1 cellular context compared by ENCODE assay signal in the genomic region with DNA sequence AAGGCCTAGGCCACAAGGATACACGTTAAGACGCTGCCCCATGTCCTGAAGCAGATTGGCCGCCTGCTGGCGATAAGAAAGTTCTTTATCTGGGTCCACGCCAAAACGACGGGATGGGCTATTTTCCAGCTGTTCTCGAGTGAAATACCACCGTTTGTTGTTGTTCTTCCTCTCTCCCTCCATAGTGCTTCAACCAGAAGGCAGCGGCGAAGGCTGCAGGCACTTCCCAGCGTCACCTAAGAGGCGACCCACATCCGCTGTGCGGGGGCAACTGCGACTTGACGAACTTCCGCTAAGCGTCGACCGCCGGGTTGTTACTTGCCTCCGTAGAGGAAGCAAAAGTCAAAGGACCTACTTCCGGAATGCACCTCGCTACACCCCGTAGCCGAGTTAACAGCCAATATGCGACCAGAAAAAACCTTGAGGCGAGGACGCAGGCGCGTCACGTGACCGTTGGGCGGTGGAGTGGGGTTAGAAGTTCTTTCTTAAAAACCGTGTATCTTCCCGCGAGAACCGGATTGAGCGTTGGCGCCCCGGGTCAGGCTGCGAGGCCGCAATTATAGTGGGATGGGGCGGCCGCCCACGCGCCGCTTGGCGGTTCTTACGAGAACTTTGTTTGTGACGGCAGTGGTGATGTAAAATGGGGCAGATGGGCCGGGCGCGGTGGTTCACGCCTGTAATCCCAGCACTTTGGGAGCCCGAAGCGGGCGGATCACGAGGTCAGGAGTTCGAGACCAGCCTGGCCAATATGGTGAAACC.
A peak's percentile ranks its signal among the peaks of the same experiment; 100 is the strongest.
TF ChIP-seq lines count a peak whose summit lies in the region.

A gene (minus strand): TSS at position 215 of the 759 bp plus-strand sequence. CDS start 32 bp downstream, at position 183.

TF ChIP-seq in GM12878, 131 proteins besides CTCF, POLR2A, EP300 and RAD21 (continued from another document and continues in another):
- TF ChIP-seq, protein P1, sequence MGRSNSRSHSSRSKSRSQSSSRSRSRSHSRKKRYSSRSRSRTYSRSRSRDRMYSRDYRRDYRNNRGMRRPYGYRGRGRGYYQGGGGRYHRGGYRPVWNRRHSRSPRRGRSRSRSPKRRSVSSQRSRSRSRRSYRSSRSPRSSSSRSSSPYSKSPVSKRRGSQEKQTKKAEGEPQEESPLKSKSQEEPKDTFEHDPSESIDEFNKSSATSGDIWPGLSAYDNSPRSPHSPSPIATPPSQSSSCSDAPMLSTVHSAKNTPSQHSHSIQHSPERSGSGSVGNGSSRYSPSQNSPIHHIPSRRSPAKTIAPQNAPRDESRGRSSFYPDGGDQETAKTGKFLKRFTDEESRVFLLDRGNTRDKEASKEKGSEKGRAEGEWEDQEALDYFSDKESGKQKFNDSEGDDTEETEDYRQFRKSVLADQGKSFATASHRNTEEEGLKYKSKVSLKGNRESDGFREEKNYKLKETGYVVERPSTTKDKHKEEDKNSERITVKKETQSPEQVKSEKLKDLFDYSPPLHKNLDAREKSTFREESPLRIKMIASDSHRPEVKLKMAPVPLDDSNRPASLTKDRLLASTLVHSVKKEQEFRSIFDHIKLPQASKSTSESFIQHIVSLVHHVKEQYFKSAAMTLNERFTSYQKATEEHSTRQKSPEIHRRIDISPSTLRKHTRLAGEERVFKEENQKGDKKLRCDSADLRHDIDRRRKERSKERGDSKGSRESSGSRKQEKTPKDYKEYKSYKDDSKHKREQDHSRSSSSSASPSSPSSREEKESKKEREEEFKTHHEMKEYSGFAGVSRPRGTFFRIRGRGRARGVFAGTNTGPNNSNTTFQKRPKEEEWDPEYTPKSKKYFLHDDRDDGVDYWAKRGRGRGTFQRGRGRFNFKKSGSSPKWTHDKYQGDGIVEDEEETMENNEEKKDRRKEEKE (IDR thresholded peaks at IDR 0.05), result no peak
- TF ChIP-seq HCFC1 (IDR thresholded peaks at IDR 0.05; ENCODE audit: low read length) (peak; percentile 82), SMARCA5 (IDR thresholded peaks at IDR 0.05) (0 out of 2 replicates have a peak, but pooled peaks have one; percentile 40), TCF3 (IDR thresholded peaks at IDR 0.05; ENCODE audit: borderline replicate concordance, insufficient read depth, low read depth, low read length) (peak; percentile 55; the same call in 1 of the 2 replicates), CHD1 (IDR thresholded peaks at IDR 0.05; ENCODE audit: low read depth, low read length) (peak; percentile 28; the same call in 1 of the 2 replicates), SP1 (IDR thresholded peaks at IDR 0.05; ENCODE audit: low read depth, low read length) (peak; percentile 50), BMI1 (IDR thresholded peaks at IDR 0.05; ENCODE audit: borderline replicate concordance) (no peak), RELA (IDR thresholded peaks at IDR 0.05; ENCODE audit: borderline replicate concordance, partially characterized antibody) (peak; percentile 11), ZNF384 (IDR thresholded peaks at IDR 0.05; ENCODE audit: borderline replicate concordance, low read depth, low read length) (no peak), IKZF2 (IDR thresholded peaks at IDR 0.05) (peak; percentile 27 to 47; a peak in 2 of 4 replicates), MYC (IDR thresholded peaks at IDR 0.05; ENCODE audit: insufficient read depth, insufficient read length, insufficient replicate concordance, low read length, severe bottlenecking) (no peak), TAF1 (IDR thresholded peaks at IDR 0.05; ENCODE audit: borderline replicate concordance, low read depth, low read length) (peak; percentile 50; the same call in 1 of the 2 replicates), WRNIP1 (IDR thresholded peaks at IDR 0.05; ENCODE audit: borderline replicate concordance, low read depth, low read length) (no peak), POLR2AphosphoS2 (IDR thresholded peaks at IDR 0.05; ENCODE audit: low read depth, low read length) (peak; percentile 44; the same call in 1 of the 2 replicates), SIN3A (IDR thresholded peaks at IDR 0.05; ENCODE audit: low read depth, low read length) (no peak; the same call in 1 of the 2 replicates), SUZ12 (IDR thresholded peaks at IDR 0.05; ENCODE audit: unreplicated experiment) (no peak), ATF7 (IDR thresholded peaks at IDR 0.05; ENCODE audit: low read depth) (peak; percentile 86), CREB1 (IDR thresholded peaks at IDR 0.05; ENCODE audit: low read depth) (peak; percentile 96), ZNF217 (IDR thresholded peaks at IDR 0.05) (no peak; the same call in 1 of the 2 replicates), SMAD1 (IDR thresholded peaks at IDR 0.05; ENCODE audit: low read depth, partially characterized antibody) (peak; percentile 77), BCL11A (IDR thresholded peaks at IDR 0.05; ENCODE audit: low read depth, low read length) (0 out of 2 replicates have a peak, but pooled peaks have one; percentile 2), RAD51 (IDR thresholded peaks at IDR 0.05) (peak; percentile 100), MTA3 (IDR thresholded peaks at IDR 0.05; ENCODE audit: borderline replicate concordance, low read length) (peak; percentile 1; the same call in 1 of the 2 replicates), NR2C2 (IDR thresholded peaks at IDR 0.05; ENCODE audit: borderline replicate concordance, control insufficient read depth, insufficient read length, low read depth) (no peak), ZBED1 (IDR thresholded peaks at IDR 0.05; ENCODE audit: borderline replicate concordance) (0 out of 2 replicates have a peak, but pooled peaks have one; percentile 53), CHD4 (IDR thresholded peaks at IDR 0.05) (no peak), EGR1 (IDR thresholded peaks at IDR 0.05; ENCODE audit: borderline replicate concordance in 1 of 2, low read depth in 2 of 2, low read length in 2 of 2) (peak in 1 of 2 experiments; percentile 98; a peak in 2 of 3 replicates), PAX5 (IDR thresholded peaks at IDR 0.05; ENCODE audit: borderline replicate concordance, low read depth, low read length) (peak; percentile 49; the same call in 1 of the 2 replicates), MEF2B (IDR thresholded peaks at IDR 0.05; ENCODE audit: partially characterized antibody, poor library complexity, severe bottlenecking) (peak; percentile 79), CEBPB (IDR thresholded peaks at IDR 0.05; ENCODE audit: borderline replicate concordance in 1 of 2, low read depth in 2 of 2, low read length in 2 of 2) (no peak), KAT2A (conservative IDR thresholded peaks at IDR 0.05; ENCODE audit: control insufficient read depth, low read depth, low read length) (no peak), YBX1 (IDR thresholded peaks at IDR 0.05) (no peak), NFXL1 (IDR thresholded peaks at IDR 0.05; ENCODE audit: borderline replicate concordance) (no peak), DPF2 (IDR thresholded peaks at IDR 0.05) (peak; percentile 75)
- TF ChIP-seq, protein P2, sequence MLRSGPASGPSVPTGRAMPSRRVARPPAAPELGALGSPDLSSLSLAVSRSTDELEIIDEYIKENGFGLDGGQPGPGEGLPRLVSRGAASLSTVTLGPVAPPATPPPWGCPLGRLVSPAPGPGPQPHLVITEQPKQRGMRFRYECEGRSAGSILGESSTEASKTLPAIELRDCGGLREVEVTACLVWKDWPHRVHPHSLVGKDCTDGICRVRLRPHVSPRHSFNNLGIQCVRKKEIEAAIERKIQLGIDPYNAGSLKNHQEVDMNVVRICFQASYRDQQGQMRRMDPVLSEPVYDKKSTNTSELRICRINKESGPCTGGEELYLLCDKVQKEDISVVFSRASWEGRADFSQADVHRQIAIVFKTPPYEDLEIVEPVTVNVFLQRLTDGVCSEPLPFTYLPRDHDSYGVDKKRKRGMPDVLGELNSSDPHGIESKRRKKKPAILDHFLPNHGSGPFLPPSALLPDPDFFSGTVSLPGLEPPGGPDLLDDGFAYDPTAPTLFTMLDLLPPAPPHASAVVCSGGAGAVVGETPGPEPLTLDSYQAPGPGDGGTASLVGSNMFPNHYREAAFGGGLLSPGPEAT (IDR thresholded peaks at IDR 0.05; ENCODE audit: low read depth), result peak; percentile 88
- TF ChIP-seq, protein P3, sequence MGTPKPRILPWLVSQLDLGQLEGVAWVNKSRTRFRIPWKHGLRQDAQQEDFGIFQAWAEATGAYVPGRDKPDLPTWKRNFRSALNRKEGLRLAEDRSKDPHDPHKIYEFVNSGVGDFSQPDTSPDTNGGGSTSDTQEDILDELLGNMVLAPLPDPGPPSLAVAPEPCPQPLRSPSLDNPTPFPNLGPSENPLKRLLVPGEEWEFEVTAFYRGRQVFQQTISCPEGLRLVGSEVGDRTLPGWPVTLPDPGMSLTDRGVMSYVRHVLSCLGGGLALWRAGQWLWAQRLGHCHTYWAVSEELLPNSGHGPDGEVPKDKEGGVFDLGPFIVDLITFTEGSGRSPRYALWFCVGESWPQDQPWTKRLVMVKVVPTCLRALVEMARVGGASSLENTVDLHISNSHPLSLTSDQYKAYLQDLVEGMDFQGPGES (IDR thresholded peaks at IDR 0.05), result no peak
- TF ChIP-seq, protein P4, sequence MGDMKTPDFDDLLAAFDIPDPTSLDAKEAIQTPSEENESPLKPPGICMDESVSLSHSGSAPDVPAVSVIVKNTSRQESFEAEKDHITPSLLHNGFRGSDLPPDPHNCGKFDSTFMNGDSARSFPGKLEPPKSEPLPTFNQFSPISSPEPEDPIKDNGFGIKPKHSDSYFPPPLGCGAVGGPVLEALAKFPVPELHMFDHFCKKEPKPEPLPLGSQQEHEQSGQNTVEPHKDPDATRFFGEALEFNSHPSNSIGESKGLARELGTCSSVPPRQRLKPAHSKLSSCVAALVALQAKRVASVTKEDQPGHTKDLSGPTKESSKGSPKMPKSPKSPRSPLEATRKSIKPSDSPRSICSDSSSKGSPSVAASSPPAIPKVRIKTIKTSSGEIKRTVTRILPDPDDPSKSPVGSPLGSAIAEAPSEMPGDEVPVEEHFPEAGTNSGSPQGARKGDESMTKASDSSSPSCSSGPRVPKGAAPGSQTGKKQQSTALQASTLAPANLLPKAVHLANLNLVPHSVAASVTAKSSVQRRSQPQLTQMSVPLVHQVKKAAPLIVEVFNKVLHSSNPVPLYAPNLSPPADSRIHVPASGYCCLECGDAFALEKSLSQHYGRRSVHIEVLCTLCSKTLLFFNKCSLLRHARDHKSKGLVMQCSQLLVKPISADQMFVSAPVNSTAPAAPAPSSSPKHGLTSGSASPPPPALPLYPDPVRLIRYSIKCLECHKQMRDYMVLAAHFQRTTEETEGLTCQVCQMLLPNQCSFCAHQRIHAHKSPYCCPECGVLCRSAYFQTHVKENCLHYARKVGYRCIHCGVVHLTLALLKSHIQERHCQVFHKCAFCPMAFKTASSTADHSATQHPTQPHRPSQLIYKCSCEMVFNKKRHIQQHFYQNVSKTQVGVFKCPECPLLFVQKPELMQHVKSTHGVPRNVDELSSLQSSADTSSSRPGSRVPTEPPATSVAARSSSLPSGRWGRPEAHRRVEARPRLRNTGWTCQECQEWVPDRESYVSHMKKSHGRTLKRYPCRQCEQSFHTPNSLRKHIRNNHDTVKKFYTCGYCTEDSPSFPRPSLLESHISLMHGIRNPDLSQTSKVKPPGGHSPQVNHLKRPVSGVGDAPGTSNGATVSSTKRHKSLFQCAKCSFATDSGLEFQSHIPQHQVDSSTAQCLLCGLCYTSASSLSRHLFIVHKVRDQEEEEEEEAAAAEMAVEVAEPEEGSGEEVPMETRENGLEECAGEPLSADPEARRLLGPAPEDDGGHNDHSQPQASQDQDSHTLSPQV (IDR thresholded peaks at IDR 0.05), result no peak
- TF ChIP-seq, protein P5, sequence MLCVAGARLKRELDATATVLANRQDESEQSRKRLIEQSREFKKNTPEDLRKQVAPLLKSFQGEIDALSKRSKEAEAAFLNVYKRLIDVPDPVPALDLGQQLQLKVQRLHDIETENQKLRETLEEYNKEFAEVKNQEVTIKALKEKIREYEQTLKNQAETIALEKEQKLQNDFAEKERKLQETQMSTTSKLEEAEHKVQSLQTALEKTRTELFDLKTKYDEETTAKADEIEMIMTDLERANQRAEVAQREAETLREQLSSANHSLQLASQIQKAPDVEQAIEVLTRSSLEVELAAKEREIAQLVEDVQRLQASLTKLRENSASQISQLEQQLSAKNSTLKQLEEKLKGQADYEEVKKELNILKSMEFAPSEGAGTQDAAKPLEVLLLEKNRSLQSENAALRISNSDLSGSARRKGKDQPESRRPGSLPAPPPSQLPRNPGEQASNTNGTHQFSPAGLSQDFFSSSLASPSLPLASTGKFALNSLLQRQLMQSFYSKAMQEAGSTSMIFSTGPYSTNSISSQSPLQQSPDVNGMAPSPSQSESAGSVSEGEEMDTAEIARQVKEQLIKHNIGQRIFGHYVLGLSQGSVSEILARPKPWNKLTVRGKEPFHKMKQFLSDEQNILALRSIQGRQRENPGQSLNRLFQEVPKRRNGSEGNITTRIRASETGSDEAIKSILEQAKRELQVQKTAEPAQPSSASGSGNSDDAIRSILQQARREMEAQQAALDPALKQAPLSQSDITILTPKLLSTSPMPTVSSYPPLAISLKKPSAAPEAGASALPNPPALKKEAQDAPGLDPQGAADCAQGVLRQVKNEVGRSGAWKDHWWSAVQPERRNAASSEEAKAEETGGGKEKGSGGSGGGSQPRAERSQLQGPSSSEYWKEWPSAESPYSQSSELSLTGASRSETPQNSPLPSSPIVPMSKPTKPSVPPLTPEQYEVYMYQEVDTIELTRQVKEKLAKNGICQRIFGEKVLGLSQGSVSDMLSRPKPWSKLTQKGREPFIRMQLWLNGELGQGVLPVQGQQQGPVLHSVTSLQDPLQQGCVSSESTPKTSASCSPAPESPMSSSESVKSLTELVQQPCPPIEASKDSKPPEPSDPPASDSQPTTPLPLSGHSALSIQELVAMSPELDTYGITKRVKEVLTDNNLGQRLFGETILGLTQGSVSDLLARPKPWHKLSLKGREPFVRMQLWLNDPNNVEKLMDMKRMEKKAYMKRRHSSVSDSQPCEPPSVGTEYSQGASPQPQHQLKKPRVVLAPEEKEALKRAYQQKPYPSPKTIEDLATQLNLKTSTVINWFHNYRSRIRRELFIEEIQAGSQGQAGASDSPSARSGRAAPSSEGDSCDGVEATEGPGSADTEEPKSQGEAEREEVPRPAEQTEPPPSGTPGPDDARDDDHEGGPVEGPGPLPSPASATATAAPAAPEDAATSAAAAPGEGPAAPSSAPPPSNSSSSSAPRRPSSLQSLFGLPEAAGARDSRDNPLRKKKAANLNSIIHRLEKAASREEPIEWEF (IDR thresholded peaks at IDR 0.05; ENCODE audit: insufficient replicate concordance, low read depth, low read length), result no peak
- TF ChIP-seq, protein P6, sequence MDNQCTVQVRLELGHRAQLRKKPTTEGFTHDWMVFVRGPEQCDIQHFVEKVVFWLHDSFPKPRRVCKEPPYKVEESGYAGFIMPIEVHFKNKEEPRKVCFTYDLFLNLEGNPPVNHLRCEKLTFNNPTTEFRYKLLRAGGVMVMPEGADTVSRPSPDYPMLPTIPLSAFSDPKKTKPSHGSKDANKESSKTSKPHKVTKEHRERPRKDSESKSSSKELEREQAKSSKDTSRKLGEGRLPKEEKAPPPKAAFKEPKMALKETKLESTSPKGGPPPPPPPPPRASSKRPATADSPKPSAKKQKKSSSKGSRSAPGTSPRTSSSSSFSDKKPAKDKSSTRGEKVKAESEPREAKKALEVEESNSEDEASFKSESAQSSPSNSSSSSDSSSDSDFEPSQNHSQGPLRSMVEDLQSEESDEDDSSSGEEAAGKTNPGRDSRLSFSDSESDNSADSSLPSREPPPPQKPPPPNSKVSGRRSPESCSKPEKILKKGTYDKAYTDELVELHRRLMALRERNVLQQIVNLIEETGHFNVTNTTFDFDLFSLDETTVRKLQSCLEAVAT (IDR thresholded peaks at IDR 0.05), result peak; percentile 73
- TF ChIP-seq, protein P7, sequence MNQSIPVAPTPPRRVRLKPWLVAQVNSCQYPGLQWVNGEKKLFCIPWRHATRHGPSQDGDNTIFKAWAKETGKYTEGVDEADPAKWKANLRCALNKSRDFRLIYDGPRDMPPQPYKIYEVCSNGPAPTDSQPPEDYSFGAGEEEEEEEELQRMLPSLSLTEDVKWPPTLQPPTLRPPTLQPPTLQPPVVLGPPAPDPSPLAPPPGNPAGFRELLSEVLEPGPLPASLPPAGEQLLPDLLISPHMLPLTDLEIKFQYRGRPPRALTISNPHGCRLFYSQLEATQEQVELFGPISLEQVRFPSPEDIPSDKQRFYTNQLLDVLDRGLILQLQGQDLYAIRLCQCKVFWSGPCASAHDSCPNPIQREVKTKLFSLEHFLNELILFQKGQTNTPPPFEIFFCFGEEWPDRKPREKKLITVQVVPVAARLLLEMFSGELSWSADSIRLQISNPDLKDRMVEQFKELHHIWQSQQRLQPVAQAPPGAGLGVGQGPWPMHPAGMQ (IDR thresholded peaks at IDR 0.05; ENCODE audit: borderline replicate concordance), result peak; percentile 75
